In the genomic region with DNA sequence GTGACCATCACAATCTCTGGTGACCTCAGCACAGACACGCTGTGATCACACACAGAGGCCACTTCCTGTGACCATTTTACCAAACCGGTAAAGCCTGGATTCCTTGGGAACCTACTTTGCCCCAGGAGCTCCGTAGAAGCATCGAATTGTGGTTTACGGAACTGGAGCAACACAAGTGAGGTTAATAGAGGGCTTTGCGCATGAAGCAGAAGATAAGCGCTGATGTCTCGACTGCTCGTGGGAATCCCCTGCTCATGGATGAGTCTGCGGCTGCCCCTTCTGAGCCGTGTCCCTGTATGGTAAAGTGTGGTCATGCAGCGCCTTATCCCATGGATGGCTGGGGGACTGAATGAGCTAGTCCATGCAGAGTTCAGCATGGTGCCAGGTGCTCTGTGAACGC, we compare ENCODE assay signal across 18 cellular contexts. TPM values are rescaled to one million over a fixed set of nuclear protein-coding genes. Genes with fewer than 3 reads are reported as not detected.
"Had no signal": no experiment of that assay in that cellular context is flagged by ENCODE, and none has a peak within 500 bp of the region (broad histone marks: within the 10 kb centered on the region; RNA-seq: fewer than 3 reads in every experiment).

No MANE protein-coding gene starts in this region.

- H3K4me3 Mint-ChIP-seq: activated CD8-positive, alpha-beta memory T cell treated with anti-CD3 and anti-CD28 coated beads, Interleukin-2, amount 10 ng/mL, durations not matched to agents 7 days and 5 days; activated naive CD8-positive, alpha-beta T cell treated with anti-CD3 and anti-CD28 coated beads, Interleukin-2, amount 10 ng/mL, durations not matched to agents 7 days and 5 days; effector memory CD8-positive, alpha-beta T cell; immature natural killer cell had no signal

- H3K4me1 Mint-ChIP-seq: activated CD8-positive, alpha-beta memory T cell treated with anti-CD3 and anti-CD28 coated beads, Interleukin-2, amount 10 ng/mL, durations not matched to agents 7 days and 5 days; activated naive CD8-positive, alpha-beta T cell treated with anti-CD3 and anti-CD28 coated beads, Interleukin-2, amount 10 ng/mL, durations not matched to agents 7 days and 5 days; immature natural killer cell had no signal

- DNase-seq: activated CD8-positive, alpha-beta memory T cell treated with anti-CD3 and anti-CD28 coated beads, Interleukin-2, amount 10 ng/mL, durations not matched to agents 7 days and 5 days; activated naive CD4-positive, alpha-beta T cell; activated naive CD8-positive, alpha-beta T cell treated with anti-CD3 and anti-CD28 coated beads, Interleukin-2, amount 10 ng/mL, durations not matched to agents 7 days and 5 days; anterior cingulate cortex; dermis blood vessel endothelial cell; effector memory CD8-positive, alpha-beta T cell; foreskin melanocyte; immature natural killer cell; stimulated activated CD4-positive, alpha-beta T cell treated with anti-CD3 and anti-CD28 coated beads, Interleukin-12 subunit alpha, Interleukin-12 subunit beta, amount 100 ng/mL, for 4 hours; stimulated activated CD4-positive, alpha-beta T cell treated with anti-CD3 and anti-CD28 coated beads, Interleukin-2, amount 100 ng/mL, for 24 hours; SW 1271; trophoblast cell had no signal

- H3K79me2 ChIP-seq: parathyroid adenoma had no signal

- H3K27ac Mint-ChIP-seq: activated CD8-positive, alpha-beta memory T cell treated with anti-CD3 and anti-CD28 coated beads, Interleukin-2, amount 10 ng/mL, durations not matched to agents 7 days and 5 days; activated naive CD8-positive, alpha-beta T cell treated with anti-CD3 and anti-CD28 coated beads, Interleukin-2, amount 10 ng/mL, durations not matched to agents 7 days and 5 days; effector memory CD8-positive, alpha-beta T cell had no signal

- H3K9ac ChIP-seq: parathyroid adenoma had no signal

- ATAC-seq: activated CD4-positive, CD25-positive, alpha-beta regulatory T cell treated with anti-CD3 and anti-CD28 coated beads, Interleukin-2, amount 50 U/mL, for 24 hours; activated CD8-positive, alpha-beta memory T cell treated with anti-CD3 and anti-CD28 coated beads, Interleukin-2, amount 10 ng/mL, durations not matched to agents 7 days and 5 days; effector memory CD8-positive, alpha-beta T cell had no signal

- H3K9me3 Mint-ChIP-seq: activated naive CD8-positive, alpha-beta T cell treated with anti-CD3 and anti-CD28 coated beads, Interleukin-2, amount 10 ng/mL, durations not matched to agents 7 days and 5 days; effector memory CD8-positive, alpha-beta T cell; immature natural killer cell had no signal

- H2AFZ ChIP-seq: parathyroid adenoma had no signal

- H3K4me1 ChIP-seq: parathyroid adenoma had no signal

- H3K4me3 ChIP-seq: lung had no signal

- H3K36me3 Mint-ChIP-seq: activated CD8-positive, alpha-beta memory T cell treated with anti-CD3 and anti-CD28 coated beads, Interleukin-2, amount 10 ng/mL, durations not matched to agents 7 days and 5 days; activated naive CD8-positive, alpha-beta T cell treated with anti-CD3 and anti-CD28 coated beads, Interleukin-2, amount 10 ng/mL, durations not matched to agents 7 days and 5 days; immature natural killer cell had no signal

- H3K27ac ChIP-seq: epithelial cell of prostate, parathyroid adenoma had no signal

- H3K27me3 Mint-ChIP-seq: activated CD8-positive, alpha-beta memory T cell treated with anti-CD3 and anti-CD28 coated beads, Interleukin-2, amount 10 ng/mL, durations not matched to agents 7 days and 5 days; activated naive CD8-positive, alpha-beta T cell treated with anti-CD3 and anti-CD28 coated beads, Interleukin-2, amount 10 ng/mL, durations not matched to agents 7 days and 5 days had no signal

RNA-seq across cellular contexts. Expression of a gene that starts 53.6 kb away (rescaled TPM):
- total RNA-seq: dermis blood vessel endothelial cell, fibroblast of lung, SK-MEL-5 had no signal
- polyA plus RNA-seq: fibroblast of lung had no signal
